In genomic region chr4:167021545-167022155, GRCh38 we compare ENCODE assay signal across 9 cellular contexts.
DNase-seq lines count a peak whose midpoint lies in the region; FAIRE-seq and TF ChIP-seq lines count a peak whose summit lies in the region.
"Had no signal": no experiment of that assay in that cellular context is flagged by ENCODE, and none has a peak within 500 bp of the region (broad histone marks: within the 10 kb centered on the region; RNA-seq: fewer than 3 reads in every experiment).

No MANE protein-coding gene starts in this region.

- peak; percentile 70 for TF ChIP-seq CTCF in bronchial epithelial cell (IDR thresholded peaks at IDR 0.05; ENCODE audit: insufficient read depth, low read length, severe bottlenecking)

- H3K27me3 ChIP-seq in bronchial epithelial cell (ENCODE audit: control insufficient read depth, insufficient read depth, low read length) = no peaks in the 10 kb centered on the region
- H3K27me3 ChIP-seq: BLaER1 had no signal

- FAIRE-seq in bronchial epithelial cell (lab: Jason Lieb, UNC) = no peak

- DNase-seq in DMS79 treated with DMSO at 0.1 percent for 48 hours (lab: John Stamatoyannopoulos, UW) (peak; percentile 3), DMS79 (lab: John Stamatoyannopoulos, UW) (no peak), H4 (ENCODE audit: low spot score) (peak; percentile 28), MV-4-11 (lab: John Stamatoyannopoulos, UW) (peak; percentile 27), UCSD-AML1 (lab: John Stamatoyannopoulos, UW; ENCODE audit: unreplicated experiment) (peak; percentile 60), bronchial epithelial cell (ENCODE audit: low read depth) (peak; percentile 55), left kidney (ENCODE audit: low read depth, low spot score) (peak; percentile 82)
- peak; percentile 53 for DNase-seq in stimulated activated CD4-positive, alpha-beta T cell treated with anti-CD3 and anti-CD28 coated beads, Interleukin-4, amount 100 ng/mL, for 1 hour

- H3K36me3 ChIP-seq in bronchial epithelial cell (ENCODE audit: control insufficient read depth, insufficient read depth, low read length) = no peaks in the 10 kb centered on the region
- H3K36me3 ChIP-seq: BLaER1 had no signal

- H3K4me3 ChIP-seq in bronchial epithelial cell (ENCODE audit: low read depth, low read length) = no peak overlapping the region
- H3K4me3 ChIP-seq: BLaER1 had no signal
